ENCODE assay signal across 8 cellular contexts in the genomic region with DNA sequence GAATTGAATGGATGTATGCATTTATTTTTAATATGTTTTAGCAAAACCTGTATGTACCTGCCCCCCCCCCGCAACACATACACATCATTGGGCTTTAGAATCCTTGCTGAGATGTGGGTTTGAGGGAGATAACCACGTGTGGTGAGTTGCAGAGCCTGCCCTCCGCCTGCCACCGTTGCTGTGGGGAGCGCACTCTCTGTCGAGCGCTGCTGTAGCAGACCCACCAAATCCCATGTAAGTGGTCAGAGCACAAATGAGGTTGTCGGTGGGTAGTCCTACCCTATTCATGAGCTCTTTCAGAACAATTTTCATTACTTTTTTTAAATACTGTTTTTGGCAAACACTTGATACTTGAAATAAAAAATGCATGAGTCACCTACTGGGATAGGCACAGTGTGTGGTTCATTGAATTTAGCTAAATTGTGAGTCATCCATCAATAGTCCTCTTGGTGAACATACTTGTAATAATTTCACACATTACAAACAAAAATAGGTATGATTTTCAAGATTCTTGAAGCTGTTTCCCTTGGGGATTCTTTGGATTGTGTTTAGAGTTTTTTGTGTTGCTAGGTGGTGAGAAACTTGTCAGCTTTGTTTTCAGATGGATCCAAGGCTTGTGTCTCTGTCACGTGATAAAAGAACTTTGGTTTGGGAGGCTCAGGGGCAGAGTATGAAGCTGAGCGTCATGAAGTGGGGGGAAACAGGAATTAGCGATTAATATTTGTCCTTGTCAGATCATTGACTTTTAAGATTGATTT.
DNase-seq lines count a peak whose midpoint lies in the region; ATAC-seq, FAIRE-seq and TF ChIP-seq lines count a peak whose summit lies in the region.

No MANE protein-coding gene starts in this region.

- H3K4me2 ChIP-seq in neuronal stem cell (ENCODE audit: insufficient read depth, low read length, poor library complexity, severe bottlenecking) = no peak overlapping the region

- H3K27me3 ChIP-seq in bronchial epithelial cell (ENCODE audit: control insufficient read depth, insufficient read depth, low read length) = no peaks in the 10 kb centered on the region
- H3K27me3 ChIP-seq in neuronal stem cell (ENCODE audit: control insufficient read depth in 3 of 3, insufficient read depth in 3 of 3, low read depth in 1 of 3, low read length in 3 of 3) = peaks cover 0 to 33% (median 0%) of the 10 kb centered on the region in 3 experiments

- no peak overlapping the region for H3K9ac ChIP-seq in neuronal stem cell (ENCODE audit: low read depth, low read length, poor library complexity)

- no peaks in the 10 kb centered on the region for H3K4me1 ChIP-seq in neuronal stem cell (ENCODE audit: control insufficient read depth in 2 of 2, insufficient read depth in 1 of 2, low read depth in 1 of 2, low read length in 2 of 2)

- no peaks in the 10 kb centered on the region for H3K79me1 ChIP-seq in neuronal stem cell (ENCODE audit: low read depth, low read length)

- H2BK12ac ChIP-seq in neuronal stem cell (ENCODE audit: low read length) = no peak overlapping the region

- H2AK5ac ChIP-seq in neuronal stem cell (ENCODE audit: low read depth, low read length) = no peak overlapping the region

- no peaks in the 10 kb centered on the region for H3K9me3 ChIP-seq in neuronal stem cell (replicated peaks in 1 of 2; ENCODE audit: control insufficient read depth in 2 of 2, insufficient read depth in 1 of 2, low read depth in 1 of 2, low read length in 2 of 2)

- H3K4ac ChIP-seq in neuronal stem cell (ENCODE audit: low read length) = no peak overlapping the region

- FAIRE-seq in GM18507 (lab: Jason Lieb, UNC) (peak; percentile 15), bronchial epithelial cell (lab: Jason Lieb, UNC) (no peak)

- no peak overlapping the region for H3K14ac ChIP-seq in neuronal stem cell (ENCODE audit: low read length)

- no peak overlapping the region for H2BK120ac ChIP-seq in neuronal stem cell (ENCODE audit: low read depth, low read length)

- H3K27ac ChIP-seq in neuronal stem cell (replicated peaks; ENCODE audit: low read length) = no peak overlapping the region

- WGBS in neuronal stem cell (ENCODE audit: extremely low coverage in 2 of 2, insufficient read length in 2 of 2, insufficient replicate concordance in 1 of 2), 2 donors = no CpG with 5 or more reads among the region's 11 CpGs

- H2BK5ac ChIP-seq in neuronal stem cell (ENCODE audit: low read length) = no peak overlapping the region

- ATAC-seq in HG03469 (IDR thresholded peaks at IDR 0.05; ENCODE audit: unreplicated experiment) = no peak

- H3K23ac ChIP-seq in neuronal stem cell (ENCODE audit: low read depth, low read length, poor library complexity) = no peak overlapping the region

- H2AFZ ChIP-seq in neuronal stem cell (ENCODE audit: low read length) = no peak overlapping the region

- H4K91ac ChIP-seq in neuronal stem cell (ENCODE audit: low read depth, low read length, poor library complexity) = no peak overlapping the region

- no peak overlapping the region for H2BK15ac ChIP-seq in neuronal stem cell (ENCODE audit: low read length)

- no peak overlapping the region for H3K18ac ChIP-seq in neuronal stem cell (ENCODE audit: low read length)

- H4K8ac ChIP-seq in neuronal stem cell (ENCODE audit: low read depth, low read length) = no peak overlapping the region

- H3K36me3 ChIP-seq in bronchial epithelial cell (ENCODE audit: control insufficient read depth, insufficient read depth, low read length) = no peaks in the 10 kb centered on the region
- H3K36me3 ChIP-seq in neuronal stem cell (replicated peaks in 1 of 2; ENCODE audit: control insufficient read depth in 2 of 2, insufficient read depth in 2 of 2, low read length in 2 of 2) = no peaks in the 10 kb centered on the region

- no peak overlapping the region for H3K4me3 ChIP-seq in bronchial epithelial cell (ENCODE audit: low read depth, low read length)
- H3K4me3 ChIP-seq in neuronal stem cell (ENCODE audit: low read length in 2 of 2) = no peak overlapping the region

- DNase-seq in GM18507 (ENCODE audit: extremely low spot score, insufficient read length, low read depth) (no peak), HS-5 (ENCODE audit: low read depth) (peak; percentile 43), bronchial epithelial cell (ENCODE audit: low read depth) (peak; percentile 85), retina (peak; percentile 46), neuronal stem cell (ENCODE audit: low spot score) (no peak)
- DNase-seq in activated T-cell treated with anti-CD3 and anti-CD28 coated beads, Interleukin-2, amount 50 U/mL, for 48 hours = no peak
- DNase-seq in activated effector memory CD4-positive, alpha-beta T cell treated with Interleukin-2 at 50 U/mL for 16 hours = no peak

- TF ChIP-seq CTCF in bronchial epithelial cell (IDR thresholded peaks at IDR 0.05; ENCODE audit: insufficient read depth, low read length, severe bottlenecking) = no peak

Comparison
In these comparisons a context has a peak if more than half of its experiments do, and no peak if none do; other contexts are left out.
1. DNase-seq: peak in HS-5 (single experiment), bronchial epithelial cell (single experiment) and retina (single experiment); none in GM18507 (single experiment), neuronal stem cell (single experiment), activated T-cell treated with anti-CD3 and anti-CD28 coated beads, Interleukin-2, amount 50 U/mL, for 48 hours (0 of 2) and activated effector memory CD4-positive, alpha-beta T cell treated with Interleukin-2 at 50 U/mL for 16 hours (single experiment).